8 cellular contexts compared by ENCODE assay signal in the genomic region with DNA sequence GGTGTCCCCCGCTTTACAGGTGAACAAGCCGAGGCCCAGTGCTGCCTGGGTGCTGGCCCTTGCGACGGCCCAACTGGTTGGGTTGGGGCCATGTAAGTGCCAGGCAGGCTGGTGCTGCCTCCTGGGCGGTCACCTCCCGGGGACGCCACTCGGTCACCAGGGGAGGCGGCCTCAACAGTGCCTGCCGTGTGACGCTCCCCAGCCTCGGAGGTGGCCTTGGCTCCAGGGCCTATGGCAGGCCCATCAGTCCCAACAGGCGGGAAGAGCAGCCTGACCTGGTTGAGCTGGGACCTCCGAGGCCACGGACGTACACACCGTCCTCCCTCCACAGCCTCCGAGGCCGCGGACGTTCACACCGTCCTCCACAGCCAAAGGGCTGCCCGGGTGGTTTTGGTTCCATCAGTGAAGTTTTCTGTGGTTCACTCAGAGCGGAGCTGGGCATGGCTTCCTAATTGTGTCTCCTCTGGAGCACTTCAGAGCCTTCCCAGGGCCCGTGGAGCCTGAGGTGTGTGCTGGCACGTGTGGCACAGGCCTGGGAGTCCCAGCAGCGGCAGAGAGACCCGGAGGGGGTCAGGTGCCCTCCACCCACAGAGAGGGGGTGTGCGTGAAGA. TPM values are rescaled to one million over a fixed set of nuclear protein-coding genes. Genes with fewer than 3 reads are reported as not detected.
A peak's percentile ranks its signal among the peaks of the same experiment; 100 is the strongest.
DNase-seq lines count a peak whose midpoint lies in the region; ATAC-seq and TF ChIP-seq lines count a peak whose summit lies in the region.

No MANE protein-coding gene starts in this region.

- H3K27ac Mint-ChIP-seq in naive thymus-derived CD4-positive, alpha-beta T cell, result peak overlapping the region in 8 of 9 donors; percentile 28 to 98 (median 74)

- H3K9me3 ChIP-seq in naive thymus-derived CD4-positive, alpha-beta T cell (ENCODE audit: control insufficient read depth in 2 of 3, low read length in 3 of 3), result no peaks in the 10 kb centered on the region
- H3K9me3 ChIP-seq in osteoblast (ENCODE audit: low read depth, low read length), result no peaks in the 10 kb centered on the region

- no peaks in the 10 kb centered on the region for H3K27me3 Mint-ChIP-seq in naive thymus-derived CD4-positive, alpha-beta T cell

- H2AFZ ChIP-seq in osteoblast (ENCODE audit: low read length), result no peak overlapping the region

- peak overlapping the region; percentile 85 for H3K27ac ChIP-seq in caudate nucleus (ENCODE audit: low read depth, low read length)
- no peak overlapping the region for H3K27ac ChIP-seq in naive thymus-derived CD4-positive, alpha-beta T cell (ENCODE audit: low read depth, low read length)
- no peak overlapping the region for H3K27ac ChIP-seq in osteoblast (ENCODE audit: low read depth, low read length)

- no peaks in the 10 kb centered on the region for H3K36me3 Mint-ChIP-seq in naive thymus-derived CD4-positive, alpha-beta T cell

- no peaks in the 10 kb centered on the region for H3K79me2 ChIP-seq in osteoblast (ENCODE audit: insufficient read depth, low read length)

- CTCF ChIA-PET in naive thymus-derived CD4-positive, alpha-beta T cell (lab: Charles Lee), result interaction anchor here (1.0 kb wide), 1 partner anchor 169 kb away, joined by 3 read pairs; no protein-coding TSS in a partner anchor

- no peaks in the 10 kb centered on the region for H3K36me3 ChIP-seq in naive thymus-derived CD4-positive, alpha-beta T cell (ENCODE audit: control insufficient read depth in 2 of 3, insufficient read depth in 3 of 3, low read length in 3 of 3)
- no peaks in the 10 kb centered on the region for H3K36me3 ChIP-seq in osteoblast (ENCODE audit: insufficient read depth, low read length)

- peaks cover 19 to 29% of the 10 kb centered on the region in 2 donors for H3K4me1 ChIP-seq in naive thymus-derived CD4-positive, alpha-beta T cell (ENCODE audit: control insufficient read depth in 2 of 2, insufficient read depth in 2 of 2, low read length in 2 of 2)
- H3K4me1 ChIP-seq in osteoblast (ENCODE audit: insufficient read depth, low read length), result peaks cover 8% of the 10 kb centered on the region

- TF ChIP-seq CTCF in osteoblast (IDR thresholded peaks at IDR 0.05; ENCODE audit: extremely low read depth, low read depth, low read length), result no peak

- peak; percentile 19 for DNase-seq in stimulated activated CD4-positive, alpha-beta T cell treated with anti-CD3 and anti-CD28 coated beads, Interleukin-4, amount 100 ng/mL, for 1 hour
- DNase-seq in stimulated activated CD4-positive, alpha-beta T cell treated with anti-CD3 and anti-CD28 coated beads, Interleukin-4, amount 100 ng/mL, for 24 hours, result no peak
- DNase-seq in caudate nucleus (lab: John Stamatoyannopoulos, UW), result no peak
- no peak for DNase-seq in naive thymus-derived CD4-positive, alpha-beta T cell
- no peak for DNase-seq in osteoblast (ENCODE audit: insufficient read length, low spot score, missing footprints)
- no peak for DNase-seq in NCI-H1436 (lab: John Stamatoyannopoulos, UW)

- peak overlapping the region; percentile 39 for H3K4me3 ChIP-seq in naive thymus-derived CD4-positive, alpha-beta T cell (ENCODE audit: low read length)
- H3K4me3 ChIP-seq in osteoblast (ENCODE audit: insufficient read depth, low read length), result no peak overlapping the region

- H3K27me3 ChIP-seq in naive thymus-derived CD4-positive, alpha-beta T cell (ENCODE audit: control insufficient read depth in 2 of 2, insufficient read depth in 2 of 2, low read length in 2 of 2), result no peaks in the 10 kb centered on the region
- H3K27me3 ChIP-seq in osteoblast (ENCODE audit: insufficient read depth, low read length), result no peaks in the 10 kb centered on the region

- H3K4me1 Mint-ChIP-seq in naive thymus-derived CD4-positive, alpha-beta T cell, result peaks cover 11 to 40% (median 19%) of the 10 kb centered on the region in 7 donors

- no peaks in the 10 kb centered on the region for H4K20me1 ChIP-seq in osteoblast (ENCODE audit: insufficient read depth, low read length)

- peak overlapping the region in 9 of 10 donors; percentile 55 to 85 (median 75) for H3K4me3 Mint-ChIP-seq in naive thymus-derived CD4-positive, alpha-beta T cell

- no peaks in the 10 kb centered on the region for H3K9me3 Mint-ChIP-seq in naive thymus-derived CD4-positive, alpha-beta T cell

- ATAC-seq in naive thymus-derived CD4-positive, alpha-beta T cell, result no peak
- ATAC-seq in GM19463 (IDR thresholded peaks at IDR 0.05; ENCODE audit: unreplicated experiment), result no peak
- ATAC-seq in HG02763 (IDR thresholded peaks at IDR 0.05; ENCODE audit: unreplicated experiment), result no peak

- intact Hi-C loops in naive thymus-derived CD4-positive, alpha-beta T cell (cut with micrococcal nuclease), result loop anchor here in 1 of 2 donors (1.0 to 5.0 kb wide), 2 partner anchors 28 to 169 kb away; no protein-coding TSS in a partner anchor

- POLR2A ChIA-PET in naive thymus-derived CD4-positive, alpha-beta T cell (lab: Charles Lee), result interaction anchor here (1.7 kb wide), 1 partner anchor 172 kb away, joined by 5 read pairs; no protein-coding TSS in a partner anchor

- no peak overlapping the region for H3K4me2 ChIP-seq in osteoblast (ENCODE audit: insufficient read depth, low read length)

RNA-seq across cellular contexts. Expression of a gene that starts 19.3 kb away (rescaled TPM):
- total RNA-seq in naive thymus-derived CD4-positive, alpha-beta T cell, result 10 to 100 TPM in 1 of 5 experiments, 1 to 10 TPM in 2, under 1 TPM in 2; 0.81 to 45.5 (median 1.4) TPM
- under 1 TPM; 0.36 to 0.39 TPM for polyA plus RNA-seq in naive thymus-derived CD4-positive, alpha-beta T cell
- under 0.01 TPM in 1 of 2 replicates, not detected in the other for total RNA-seq in osteoblast
